ENCODE assay signal across 17 cellular contexts in the genomic region with DNA sequence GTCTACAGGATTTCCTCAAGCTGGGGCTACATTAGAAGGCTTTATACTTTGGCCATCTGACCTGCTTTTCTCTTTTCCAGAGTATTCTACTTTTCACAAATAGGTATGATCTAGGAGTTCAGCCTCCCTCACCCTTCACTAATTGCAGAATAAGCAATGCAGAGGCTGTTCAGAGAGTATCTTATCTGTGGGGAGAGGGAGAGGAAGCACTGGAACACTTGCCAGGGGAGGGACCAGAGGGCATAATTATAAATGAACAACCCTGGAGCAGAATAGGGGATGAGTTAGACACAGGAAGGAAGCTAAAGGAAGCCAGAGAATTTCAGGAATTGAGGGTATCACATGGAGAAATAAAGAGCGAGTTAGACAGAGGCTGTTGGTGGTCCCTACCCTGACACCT. TPM values are rescaled to one million over a fixed set of nuclear protein-coding genes. Genes with fewer than 3 reads are reported as not detected.
DNase-seq lines count a peak whose midpoint lies in the region; ATAC-seq and TF ChIP-seq lines count a peak whose summit lies in the region.
"Had no signal": no experiment of that assay in that cellular context is flagged by ENCODE, and none has a peak within 500 bp of the region (broad histone marks: within the 10 kb centered on the region; RNA-seq: fewer than 3 reads in every experiment).

No MANE protein-coding gene starts in this region.

- 77% methylated on average over 1 of the region's 1 CpG for WGBS in liver

- no peaks in the 10 kb centered on the region for H3K27me3 Mint-ChIP-seq in activated CD8-positive, alpha-beta memory T cell treated with anti-CD3 and anti-CD28 coated beads, Interleukin-2, amount 10 ng/mL, durations not matched to agents 7 days and 5 days
- H3K27me3 Mint-ChIP-seq: activated CD4-positive, alpha-beta T cell treated with anti-CD3 and anti-CD28 coated beads, Interleukin-2, amount 10 ng/mL, durations not matched to agents 7 days and 5 days had no signal

- H3K9ac ChIP-seq in liver (ENCODE audit: low read depth in 1 of 2, low read length in 2 of 2), result peak overlapping the region in 1 of 2 donors; percentile 71

- H3K4me3 ChIP-seq in liver (ENCODE audit: low read depth in 1 of 3, low read length in 3 of 3), result no peak overlapping the region

- DNase-seq in activated CD8-positive, alpha-beta memory T cell treated with anti-CD3 and anti-CD28 coated beads, Interleukin-2, amount 10 ng/mL, durations not matched to agents 7 days and 5 days, result no peak
- no peak for DNase-seq in activated CD8-positive, alpha-beta memory T cell treated with anti-CD3 and anti-CD28 coated beads for 24 hours
- DNase-seq in SW480 (ENCODE audit: low spot score), result peak; percentile 31
- DNase-seq in substantia nigra (lab: John Stamatoyannopoulos, UW), result no peak
- DNase-seq in NCI-H2081 treated with DMSO at 0.1 percent for 48 hours (lab: John Stamatoyannopoulos, UW), result no peak
- DNase-seq: activated CD4-positive, alpha-beta T cell treated with anti-CD3 and anti-CD28 coated beads, Interleukin-2, amount 10 ng/mL, durations not matched to agents 7 days and 5 days; glutamatergic neuron; islet precursor cell; NCI-H187 treated with DMSO at 0.1 percent for 48 hours; SHP77; T1000 had no signal

- no peaks in the 10 kb centered on the region for H3K36me3 ChIP-seq in liver (ENCODE audit: control insufficient read depth in 4 of 4, insufficient read depth in 3 of 4, low read depth in 1 of 4, low read length in 3 of 4)

- peaks cover 57% of the 10 kb centered on the region for H3K4me1 Mint-ChIP-seq in activated CD8-positive, alpha-beta memory T cell treated with anti-CD3 and anti-CD28 coated beads, Interleukin-2, amount 10 ng/mL, durations not matched to agents 7 days and 5 days

- peaks cover 6% of the 10 kb centered on the region for H3K36me3 Mint-ChIP-seq in activated CD8-positive, alpha-beta memory T cell treated with anti-CD3 and anti-CD28 coated beads, Interleukin-2, amount 10 ng/mL, durations not matched to agents 7 days and 5 days

- no peaks in the 10 kb centered on the region for H3K27me3 ChIP-seq in liver (ENCODE audit: control insufficient read depth in 4 of 4, insufficient read depth in 4 of 4, low read length in 3 of 4)

- CTCF ChIA-PET in activated CD8-positive, alpha-beta memory T cell treated with anti-CD3 and anti-CD28 coated beads, Interleukin-2, amount 10 ng/mL, durations not matched to agents 7 days and 5 days (lab: Charles Lee), result interaction anchor here (1.2 to 3.4 kb wide), 5 partner anchors 20 to 48 kb away, joined by 3 to 11 read pairs (median 4); partner anchors contain the start of gene CEACAM1

- H3K9me3 Mint-ChIP-seq in activated CD8-positive, alpha-beta memory T cell treated with anti-CD3 and anti-CD28 coated beads, Interleukin-2, amount 10 ng/mL, durations not matched to agents 7 days and 5 days (ENCODE audit: low read depth), result no peaks in the 10 kb centered on the region
- H3K9me3 Mint-ChIP-seq: activated CD4-positive, alpha-beta T cell treated with anti-CD3 and anti-CD28 coated beads, Interleukin-2, amount 10 ng/mL, durations not matched to agents 7 days and 5 days had no signal

- no peak for ATAC-seq in activated CD8-positive, alpha-beta memory T cell treated with anti-CD3 and anti-CD28 coated beads, Interleukin-2, amount 10 ng/mL, durations not matched to agents 7 days and 5 days
- no peak for ATAC-seq in HG02588 (IDR thresholded peaks at IDR 0.05; ENCODE audit: unreplicated experiment)
- no peak for ATAC-seq in GM21723 (IDR thresholded peaks at IDR 0.05; ENCODE audit: unreplicated experiment)
- ATAC-seq: esophagus mucosa had no signal

- no peak overlapping the region for H3K4me3 Mint-ChIP-seq in activated CD8-positive, alpha-beta memory T cell treated with anti-CD3 and anti-CD28 coated beads, Interleukin-2, amount 10 ng/mL, durations not matched to agents 7 days and 5 days
- H3K4me3 Mint-ChIP-seq: activated CD4-positive, alpha-beta T cell treated with anti-CD3 and anti-CD28 coated beads, Interleukin-2, amount 10 ng/mL, durations not matched to agents 7 days and 5 days had no signal

- peak overlapping the region; percentile 27 for H3K27ac Mint-ChIP-seq in activated CD8-positive, alpha-beta memory T cell treated with anti-CD3 and anti-CD28 coated beads, Interleukin-2, amount 10 ng/mL, durations not matched to agents 7 days and 5 days

- peak overlapping the region; percentile 62 to 86 for H3K27ac ChIP-seq in liver (ENCODE audit: low read depth in 1 of 2, low read length in 2 of 2)
- H3K27ac ChIP-seq in substantia nigra (ENCODE audit: low read depth, low read length, poor library complexity, severe bottlenecking), result peak overlapping the region; percentile 14

- peaks cover 7 to 51% (median 37%) of the 10 kb centered on the region in 4 donors for H3K4me1 ChIP-seq in liver (ENCODE audit: control insufficient read depth in 4 of 4, insufficient read depth in 4 of 4, low read length in 3 of 4)

- TF ChIP-seq RAD21 in liver (IDR thresholded peaks at IDR 0.05), result no peak

- TF ChIP-seq CTCF in liver (IDR thresholded peaks at IDR 0.05; ENCODE audit: low read depth, low read length, missing input control), result no peak

- H3K9me3 ChIP-seq in liver (ENCODE audit: control insufficient read depth in 4 of 4, low read length in 3 of 4), result no peaks in the 10 kb centered on the region

TF ChIP-seq in liver, 16 proteins besides CTCF, POLR2A, EP300 and RAD21:
- TF ChIP-seq HNF4G (IDR thresholded peaks at IDR 0.05), result no peak
- TF ChIP-seq, protein P1, sequence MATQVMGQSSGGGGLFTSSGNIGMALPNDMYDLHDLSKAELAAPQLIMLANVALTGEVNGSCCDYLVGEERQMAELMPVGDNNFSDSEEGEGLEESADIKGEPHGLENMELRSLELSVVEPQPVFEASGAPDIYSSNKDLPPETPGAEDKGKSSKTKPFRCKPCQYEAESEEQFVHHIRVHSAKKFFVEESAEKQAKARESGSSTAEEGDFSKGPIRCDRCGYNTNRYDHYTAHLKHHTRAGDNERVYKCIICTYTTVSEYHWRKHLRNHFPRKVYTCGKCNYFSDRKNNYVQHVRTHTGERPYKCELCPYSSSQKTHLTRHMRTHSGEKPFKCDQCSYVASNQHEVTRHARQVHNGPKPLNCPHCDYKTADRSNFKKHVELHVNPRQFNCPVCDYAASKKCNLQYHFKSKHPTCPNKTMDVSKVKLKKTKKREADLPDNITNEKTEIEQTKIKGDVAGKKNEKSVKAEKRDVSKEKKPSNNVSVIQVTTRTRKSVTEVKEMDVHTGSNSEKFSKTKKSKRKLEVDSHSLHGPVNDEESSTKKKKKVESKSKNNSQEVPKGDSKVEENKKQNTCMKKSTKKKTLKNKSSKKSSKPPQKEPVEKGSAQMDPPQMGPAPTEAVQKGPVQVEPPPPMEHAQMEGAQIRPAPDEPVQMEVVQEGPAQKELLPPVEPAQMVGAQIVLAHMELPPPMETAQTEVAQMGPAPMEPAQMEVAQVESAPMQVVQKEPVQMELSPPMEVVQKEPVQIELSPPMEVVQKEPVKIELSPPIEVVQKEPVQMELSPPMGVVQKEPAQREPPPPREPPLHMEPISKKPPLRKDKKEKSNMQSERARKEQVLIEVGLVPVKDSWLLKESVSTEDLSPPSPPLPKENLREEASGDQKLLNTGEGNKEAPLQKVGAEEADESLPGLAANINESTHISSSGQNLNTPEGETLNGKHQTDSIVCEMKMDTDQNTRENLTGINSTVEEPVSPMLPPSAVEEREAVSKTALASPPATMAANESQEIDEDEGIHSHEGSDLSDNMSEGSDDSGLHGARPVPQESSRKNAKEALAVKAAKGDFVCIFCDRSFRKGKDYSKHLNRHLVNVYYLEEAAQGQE (IDR thresholded peaks at IDR 0.05), result no peak
- no peak for TF ChIP-seq EGR1 (IDR thresholded peaks at IDR 0.05; ENCODE audit: low read depth in 2 of 2)
- no peak for TF ChIP-seq FOXA2 (IDR thresholded peaks at IDR 0.05)
- no peak for TF ChIP-seq JUND (IDR thresholded peaks at IDR 0.05)
- TF ChIP-seq ZBTB33 (IDR thresholded peaks at IDR 0.05), result no peak
- TF ChIP-seq ATF3 (IDR thresholded peaks at IDR 0.05), result no peak
- no peak for TF ChIP-seq FOXA1 (IDR thresholded peaks at IDR 0.05)
- no peak for TF ChIP-seq RXRA (IDR thresholded peaks at IDR 0.05)
- TF ChIP-seq TAF1 (conservative IDR thresholded peaks at IDR 0.05), result no peak
- no peak for TF ChIP-seq GABPA (IDR thresholded peaks at IDR 0.05 in 1 of 2, conservative IDR thresholded peaks at IDR 0.05 in 1 of 2)
- no peak for TF ChIP-seq NR2F2 (IDR thresholded peaks at IDR 0.05)
- TF ChIP-seq, protein P2, sequence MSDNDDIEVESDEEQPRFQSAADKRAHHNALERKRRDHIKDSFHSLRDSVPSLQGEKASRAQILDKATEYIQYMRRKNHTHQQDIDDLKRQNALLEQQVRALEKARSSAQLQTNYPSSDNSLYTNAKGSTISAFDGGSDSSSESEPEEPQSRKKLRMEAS (IDR thresholded peaks at IDR 0.05), result no peak
- no peak for TF ChIP-seq HNF4A (conservative IDR thresholded peaks at IDR 0.05)
- TF ChIP-seq YY1 (IDR thresholded peaks at IDR 0.05), result no peak

RNA-seq across cellular contexts. Expression of gene CEACAM1, which starts 29.9 kb away (rescaled TPM):
- 10 to 100 TPM; 30.0 to 37.0 TPM for total RNA-seq in activated CD8-positive, alpha-beta memory T cell treated with anti-CD3 and anti-CD28 coated beads, Interleukin-2, amount 10 ng/mL, durations not matched to agents 7 days and 5 days
- total RNA-seq in liver, result 10 to 100 TPM in 1 of 2 donors, 1 to 10 TPM in 1; 8.3 to 19.0 TPM
- 10 to 100 TPM; 34.7 to 36.7 TPM for polyA plus RNA-seq in liver

RNA-seq across cellular contexts. Expression of gene CXCL17, which starts 55.6 kb away (rescaled TPM):
- not detected for total RNA-seq in activated CD8-positive, alpha-beta memory T cell treated with anti-CD3 and anti-CD28 coated beads, Interleukin-2, amount 10 ng/mL, durations not matched to agents 7 days and 5 days
- total RNA-seq in liver, result under 1 TPM in 1 of 2 donors, not detected in 1; 0.93 TPM
- polyA plus RNA-seq in liver, result under 1 TPM in 1 of 2 donors, not detected in 1; 0.10 TPM
- total RNA-seq: activated CD4-positive, alpha-beta T cell treated with anti-CD3 and anti-CD28 coated beads, Interleukin-2, amount 10 ng/mL, durations not matched to agents 7 days and 5 days; mononuclear cell; subcutaneous adipose tissue had no signal
